In the genomic region with DNA sequence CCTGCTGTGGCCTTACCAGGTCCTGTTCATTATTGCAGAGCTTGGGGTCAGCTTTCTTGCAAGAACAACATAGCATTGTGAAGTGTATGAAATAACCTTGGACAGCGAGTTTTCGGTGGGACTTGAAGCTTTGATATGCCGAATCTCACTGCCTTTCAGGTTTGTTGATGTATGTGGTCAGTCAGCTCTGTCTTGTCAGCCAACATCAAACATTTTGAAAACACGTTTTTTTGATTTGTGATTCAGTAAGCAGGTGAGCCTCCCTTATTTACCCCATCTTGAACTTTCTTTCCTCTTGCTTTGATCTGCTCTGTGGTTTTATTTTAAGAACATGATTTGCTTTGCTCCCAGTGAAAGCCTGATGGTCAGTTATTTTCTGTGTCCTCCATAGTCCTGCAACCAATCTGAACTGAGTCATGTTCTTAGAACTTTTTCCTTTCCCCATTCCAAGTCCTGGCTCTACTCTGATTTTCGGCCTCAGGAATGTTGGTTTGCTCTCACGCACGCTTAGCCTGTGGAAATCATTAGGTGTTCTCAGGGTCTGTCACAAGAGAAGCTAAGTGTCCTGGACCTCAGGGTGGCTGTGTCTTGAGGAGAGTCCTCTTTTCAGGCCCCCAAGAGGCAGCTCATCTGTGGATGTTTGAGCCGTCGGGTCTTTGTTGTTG, we compare ENCODE assay signal across 1 cellular context.
TF ChIP-seq lines count a peak whose summit lies in the region.

No MANE protein-coding gene starts in this region.

TF ChIP-seq in GM23338, 12 proteins besides CTCF, POLR2A, EP300 and RAD21:
- TF ChIP-seq ZNF462 (CRISPR knock-in tag; IDR thresholded peaks at IDR 0.05) (no peak), NANOG (IDR thresholded peaks at IDR 0.05; ENCODE audit: borderline replicate concordance) (no peak), ZNF114 (CRISPR knock-in tag; IDR thresholded peaks at IDR 0.05) (no peak), JUNB (IDR thresholded peaks at IDR 0.05; ENCODE audit: unreplicated experiment) (no peak), ETS1 (IDR thresholded peaks at IDR 0.05) (no peak), ZNF331 (CRISPR knock-in tag; IDR thresholded peaks at IDR 0.05; ENCODE audit: low read depth) (no peak), POLR2AphosphoS5 (IDR thresholded peaks at IDR 0.05; ENCODE audit: low read depth) (no peak), EZH2phosphoT487 (IDR thresholded peaks at IDR 0.05; ENCODE audit: unreplicated experiment) (no peak), EZH2 (IDR thresholded peaks at IDR 0.05; ENCODE audit: low read depth, unreplicated experiment) (no peak), STAT1 (IDR thresholded peaks at IDR 0.05; ENCODE audit: unreplicated experiment) (no peak), CREB1 (CRISPR knock-in tag; IDR thresholded peaks at IDR 0.05; ENCODE audit: low read depth) (no peak)
- TF ChIP-seq, protein P1, sequence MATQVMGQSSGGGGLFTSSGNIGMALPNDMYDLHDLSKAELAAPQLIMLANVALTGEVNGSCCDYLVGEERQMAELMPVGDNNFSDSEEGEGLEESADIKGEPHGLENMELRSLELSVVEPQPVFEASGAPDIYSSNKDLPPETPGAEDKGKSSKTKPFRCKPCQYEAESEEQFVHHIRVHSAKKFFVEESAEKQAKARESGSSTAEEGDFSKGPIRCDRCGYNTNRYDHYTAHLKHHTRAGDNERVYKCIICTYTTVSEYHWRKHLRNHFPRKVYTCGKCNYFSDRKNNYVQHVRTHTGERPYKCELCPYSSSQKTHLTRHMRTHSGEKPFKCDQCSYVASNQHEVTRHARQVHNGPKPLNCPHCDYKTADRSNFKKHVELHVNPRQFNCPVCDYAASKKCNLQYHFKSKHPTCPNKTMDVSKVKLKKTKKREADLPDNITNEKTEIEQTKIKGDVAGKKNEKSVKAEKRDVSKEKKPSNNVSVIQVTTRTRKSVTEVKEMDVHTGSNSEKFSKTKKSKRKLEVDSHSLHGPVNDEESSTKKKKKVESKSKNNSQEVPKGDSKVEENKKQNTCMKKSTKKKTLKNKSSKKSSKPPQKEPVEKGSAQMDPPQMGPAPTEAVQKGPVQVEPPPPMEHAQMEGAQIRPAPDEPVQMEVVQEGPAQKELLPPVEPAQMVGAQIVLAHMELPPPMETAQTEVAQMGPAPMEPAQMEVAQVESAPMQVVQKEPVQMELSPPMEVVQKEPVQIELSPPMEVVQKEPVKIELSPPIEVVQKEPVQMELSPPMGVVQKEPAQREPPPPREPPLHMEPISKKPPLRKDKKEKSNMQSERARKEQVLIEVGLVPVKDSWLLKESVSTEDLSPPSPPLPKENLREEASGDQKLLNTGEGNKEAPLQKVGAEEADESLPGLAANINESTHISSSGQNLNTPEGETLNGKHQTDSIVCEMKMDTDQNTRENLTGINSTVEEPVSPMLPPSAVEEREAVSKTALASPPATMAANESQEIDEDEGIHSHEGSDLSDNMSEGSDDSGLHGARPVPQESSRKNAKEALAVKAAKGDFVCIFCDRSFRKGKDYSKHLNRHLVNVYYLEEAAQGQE (IDR thresholded peaks at IDR 0.05; ENCODE audit: unreplicated experiment) = no peak
